18 cellular contexts compared by ENCODE assay signal in the genomic region with DNA sequence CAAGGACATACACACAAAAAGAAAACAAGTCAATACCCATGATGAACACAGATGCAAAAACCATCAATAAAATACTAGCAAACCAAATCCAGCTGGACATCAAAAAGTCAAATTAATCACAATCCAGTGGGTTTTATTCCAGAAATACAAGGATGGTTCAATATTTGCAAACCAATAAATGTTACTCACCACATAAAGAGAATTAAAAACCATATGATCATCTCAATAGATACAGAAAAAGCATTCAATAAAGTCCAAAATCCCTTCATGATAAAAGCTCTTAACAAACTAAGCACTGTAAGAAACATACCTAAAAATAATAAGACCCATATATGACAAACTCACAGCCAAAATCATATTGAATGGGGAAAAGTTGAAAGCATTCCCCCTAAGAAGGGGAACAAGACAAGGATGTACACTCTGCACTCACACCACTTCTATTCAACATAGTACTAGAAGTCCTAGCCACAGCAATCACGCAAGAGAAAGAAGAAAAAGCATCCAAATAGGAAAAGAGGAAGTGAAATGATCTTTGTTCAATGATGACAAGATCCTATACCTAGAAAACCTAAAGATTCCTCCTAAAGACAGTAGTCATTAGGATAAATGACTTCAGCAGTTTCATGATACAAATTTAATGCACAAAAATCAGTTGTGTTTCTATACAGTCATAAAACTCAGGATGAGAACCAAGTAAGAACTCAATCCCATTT.
"Had no signal": no experiment of that assay in that cellular context is flagged by ENCODE, and none has a peak within 500 bp of the region (broad histone marks: within the 10 kb centered on the region; RNA-seq: fewer than 3 reads in every experiment).

No MANE protein-coding gene starts in this region.

- H3K27me3 Mint-ChIP-seq: activated CD4-positive, alpha-beta memory T cell treated with anti-CD3 and anti-CD28 coated beads, Interleukin-2, amount 10 ng/mL, durations not matched to agents 7 days and 5 days; activated CD8-positive, alpha-beta memory T cell treated with anti-CD3 and anti-CD28 coated beads, Interleukin-2, amount 10 ng/mL, durations not matched to agents 7 days and 5 days; activated naive CD8-positive, alpha-beta T cell treated with anti-CD3 and anti-CD28 coated beads for 36 hours; dendritic cell treated with granulocyte-macrophage colony-stimulating factor and Interleukin-4, amounts not matched to agents 40 ng/mL and 50 ng/mL, for 4 days; naive B cell had no signal

- H3K4me3 Mint-ChIP-seq: activated CD4-positive, alpha-beta memory T cell treated with anti-CD3 and anti-CD28 coated beads, Interleukin-2, amount 10 ng/mL, durations not matched to agents 7 days and 5 days; activated CD8-positive, alpha-beta memory T cell treated with anti-CD3 and anti-CD28 coated beads, Interleukin-2, amount 10 ng/mL, durations not matched to agents 7 days and 5 days; activated naive CD8-positive, alpha-beta T cell treated with anti-CD3 and anti-CD28 coated beads for 36 hours; dendritic cell treated with granulocyte-macrophage colony-stimulating factor and Interleukin-4, amounts not matched to agents 40 ng/mL and 50 ng/mL, for 4 days; naive B cell; neural progenitor cell had no signal

- ATAC-seq: activated CD8-positive, alpha-beta memory T cell treated with anti-CD3 and anti-CD28 coated beads, Interleukin-2, amount 10 ng/mL, durations not matched to agents 7 days and 5 days; mucosa of descending colon had no signal

- H3K27ac Mint-ChIP-seq: activated CD4-positive, alpha-beta memory T cell treated with anti-CD3 and anti-CD28 coated beads, Interleukin-2, amount 10 ng/mL, durations not matched to agents 7 days and 5 days; activated CD8-positive, alpha-beta memory T cell treated with anti-CD3 and anti-CD28 coated beads, Interleukin-2, amount 10 ng/mL, durations not matched to agents 7 days and 5 days; activated naive CD8-positive, alpha-beta T cell treated with anti-CD3 and anti-CD28 coated beads for 36 hours; neural progenitor cell had no signal

- H3K4me1 Mint-ChIP-seq: neural progenitor cell had no signal

- DNase-seq: activated CD4-positive, alpha-beta memory T cell treated with anti-CD3 and anti-CD28 coated beads, Interleukin-2, amount 10 ng/mL, durations not matched to agents 7 days and 5 days; activated CD4-positive, alpha-beta T cell treated with anti-CD3 and anti-CD28 coated beads for 48 hours; activated CD4-positive, CD25-positive, alpha-beta regulatory T cell; activated CD8-positive, alpha-beta memory T cell treated with anti-CD3 and anti-CD28 coated beads, Interleukin-2, amount 10 ng/mL, durations not matched to agents 7 days and 5 days; activated naive CD4-positive, alpha-beta T cell; activated naive CD8-positive, alpha-beta T cell treated with anti-CD3 and anti-CD28 coated beads for 36 hours; amniotic stem cell; effector CD8-positive, alpha-beta T cell; mesenchymal stem cell; mucosa of descending colon; naive B cell; stimulated activated CD4-positive, alpha-beta T cell treated with anti-CD3 and anti-CD28 coated beads, Interleukin-12 subunit alpha, Interleukin-12 subunit beta, amount 100 ng/mL, for 4 hours; stimulated activated CD4-positive, alpha-beta T cell treated with anti-CD3 and anti-CD28 coated beads, Interleukin-1b, Interleukin-23, amount 100 ng/mL, for 48 hours; stimulated activated CD8-positive, alpha-beta memory T cell treated with anti-CD3 and anti-CD28 coated beads, Interleukin-4, amount 100 ng/mL, for 48 hours; stimulated activated naive CD4-positive, alpha-beta T cell treated with Interleukin-2 at 50 U/mL for 16 hours; thyroid gland had no signal
